ENCODE assay signal across 1 cellular context in genomic region chr2:211503856-211504255, GRCh38.
TF ChIP-seq lines count a peak whose summit lies in the region.

No MANE protein-coding gene starts in this region.

TF ChIP-seq in H1, 55 proteins besides CTCF, POLR2A, EP300 and RAD21 (continued from another document):
- TF ChIP-seq CHD7 (IDR thresholded peaks at IDR 0.05; ENCODE audit: insufficient replicate concordance, low read length) (no peak), BRCA1 (IDR thresholded peaks at IDR 0.05; ENCODE audit: low read depth, low read length) (no peak), EGR1 (IDR thresholded peaks at IDR 0.05; ENCODE audit: borderline replicate concordance, low read depth, low read length) (no peak), POLR2AphosphoS5 (IDR thresholded peaks at IDR 0.05; ENCODE audit: low read depth, low read length) (no peak), SRF (IDR thresholded peaks at IDR 0.05; ENCODE audit: low read depth, low read length) (no peak)
